ENCODE assay signal across 6 cellular contexts in the genomic region with DNA sequence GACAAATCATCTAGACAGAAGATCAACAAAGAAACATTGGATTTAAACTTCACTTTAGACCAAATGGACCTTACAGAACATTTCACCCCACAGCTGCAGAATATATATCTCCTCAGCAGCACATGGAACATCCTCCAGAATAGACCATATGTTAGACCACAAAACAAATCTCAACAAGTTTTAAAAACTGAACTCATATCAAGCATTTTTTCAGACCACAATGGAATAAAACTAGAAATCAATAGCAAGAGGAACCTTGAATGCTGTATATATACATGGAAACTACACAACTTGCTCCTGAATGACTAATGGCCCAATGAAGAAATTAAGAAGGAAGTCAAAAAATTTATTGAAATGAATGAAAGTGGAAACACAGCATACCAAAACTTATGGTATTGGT.
"Had no signal": no experiment of that assay in that cellular context is flagged by ENCODE, and none has a peak within 500 bp of the region (broad histone marks: within the 10 kb centered on the region; RNA-seq: fewer than 3 reads in every experiment).

No MANE protein-coding gene starts in this region.

- H3K4me3 ChIP-seq: GM23248 had no signal

- DNase-seq: GM23248, GOT3, H9, HCEC 1CT, KBM-7 had no signal

- H3K27ac ChIP-seq: GM23248 had no signal

- ATAC-seq: HepG2 had no signal

- H3K9ac ChIP-seq: GM23248 had no signal

- H2AFZ ChIP-seq: GM23248 had no signal

- FAIRE-seq: HepG2 had no signal
